In the genomic region with DNA sequence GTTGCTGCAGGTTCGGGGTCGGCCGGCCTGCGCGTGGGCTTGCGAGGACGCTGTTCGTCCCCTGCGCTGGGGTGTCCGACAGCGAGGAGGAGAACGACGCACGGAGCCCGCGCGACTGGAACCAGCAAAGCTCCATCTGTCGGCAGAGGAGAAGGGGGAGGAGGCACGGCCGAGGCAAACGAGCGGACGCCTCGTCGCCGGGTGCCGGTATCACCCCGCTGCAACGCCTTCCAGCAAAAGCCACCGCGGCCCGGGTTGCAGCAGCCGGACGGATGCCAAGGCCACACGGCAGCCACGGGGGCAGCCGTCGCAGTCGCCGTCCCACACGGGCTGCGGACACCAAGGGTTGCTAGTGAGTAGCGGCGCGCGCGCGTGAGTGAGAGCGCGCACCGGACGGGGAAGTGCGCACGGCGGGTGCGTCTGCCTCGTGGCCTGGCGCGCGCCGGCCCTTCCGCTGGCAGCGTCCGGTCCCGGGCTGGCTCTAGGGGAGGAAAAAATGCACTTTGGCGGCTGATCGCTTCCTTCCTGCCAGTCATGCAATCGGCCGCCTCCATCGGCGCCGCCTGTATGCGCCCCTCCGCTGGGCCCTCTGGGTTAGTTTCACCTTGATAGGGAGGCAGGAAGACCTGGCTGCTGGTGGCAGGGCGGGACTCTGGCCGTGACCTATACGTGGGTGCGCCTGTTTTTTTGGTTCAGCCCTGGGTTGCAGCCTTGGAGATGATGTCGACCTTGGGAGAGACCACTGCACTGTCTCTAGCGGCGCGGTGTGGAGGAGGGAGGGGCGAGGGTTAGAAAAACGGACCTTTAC, we compare ENCODE assay signal across 8 cellular contexts. TPM values are rescaled to one million over a fixed set of nuclear protein-coding genes. Genes with fewer than 3 reads are reported as not detected.
A peak's percentile ranks its signal among the peaks of the same experiment; 100 is the strongest.
DNase-seq lines count a peak whose midpoint lies in the region; ATAC-seq and TF ChIP-seq lines count a peak whose summit lies in the region.

No MANE protein-coding gene starts in this region.

- no peaks in the 10 kb centered on the region for H3K27me3 Mint-ChIP-seq in activated T-helper 2 cell treated with anti-CD3 and anti-CD28 coated beads, Interferon-gamma antibody, Interleukin-2, Interleukin-4, amounts not matched to agents 10 μg/mL and 5 μg/mL and 100 μg/mL, durations not matched to agents 14 hours and 24 hours and 36 hours (ENCODE audit: low read depth)
- peaks cover 0 to 3% of the 10 kb centered on the region in 2 donors for H3K27me3 Mint-ChIP-seq in natural killer cell treated with Interleukin-12 subunit alpha and Interleukin-12 subunit beta and Interleukin-15 and Interleukin-18, amount 100 ng/mL, for 72 hours

- H3K9me3 ChIP-seq in Panc1 (ENCODE audit: control insufficient read depth, insufficient read depth, low read depth, low read length): peaks cover 4% of the 10 kb centered on the region; the same call in 1 of the 2 replicates

- DNase-seq in DMS 273 (lab: John Stamatoyannopoulos, UW; ENCODE audit: unreplicated experiment) (peak; percentile 93), HL-60 (ENCODE audit: low read depth in 1 of 2, low spot score in 1 of 2) (peak; percentile 68 to 82), Panc1 (ENCODE audit: low read depth, low spot score) (peak; percentile 58), fibroblast of peridontal ligament (ENCODE audit: extremely low read depth) (peak; percentile 70)
- DNase-seq in activated T-helper 2 cell treated with anti-CD3 and anti-CD28 coated beads, Interferon-gamma antibody, Interleukin-2, Interleukin-4, amounts not matched to agents 10 μg/mL and 5 μg/mL and 100 μg/mL, durations not matched to agents 14 hours and 24 hours and 36 hours (ENCODE audit: low spot score): peak; percentile 79
- DNase-seq in natural killer cell treated with Interleukin-12 subunit alpha and Interleukin-12 subunit beta and Interleukin-15 and Interleukin-18, amount 100 ng/mL, for 72 hours (ENCODE audit: low spot score): peak; percentile 88
- peak; percentile 75 for DNase-seq in stimulated activated naive CD4-positive, alpha-beta T cell treated with Interleukin-2 at 50 U/mL for 16 hours (lab: John Stamatoyannopoulos, UW)

- H3K4me3 Mint-ChIP-seq in activated T-helper 2 cell treated with anti-CD3 and anti-CD28 coated beads, Interferon-gamma antibody, Interleukin-2, Interleukin-4, amounts not matched to agents 10 μg/mL and 5 μg/mL and 100 μg/mL, durations not matched to agents 14 hours and 24 hours and 36 hours (ENCODE audit: low read depth): peak overlapping the region; percentile 97
- peak overlapping the region; percentile 92 for H3K4me3 Mint-ChIP-seq in natural killer cell treated with Interleukin-12 subunit alpha and Interleukin-12 subunit beta and Interleukin-15 and Interleukin-18, amount 100 ng/mL, for 72 hours

- CTCF ChIA-PET in Panc1 (lab: Charles Lee): interaction anchor here (0.7 kb wide), 2 partner anchors 20 to 52 kb away, joined by 3 read pairs; no protein-coding TSS in a partner anchor

- in situ Hi-C loops in Panc1 (cut with HindIII; ENCODE audit: low pct_unique_long_range_greater_than_20kb, low sequenced_read_pairs): no loop called here

- H3K27ac Mint-ChIP-seq in activated T-helper 2 cell treated with anti-CD3 and anti-CD28 coated beads, Interferon-gamma antibody, Interleukin-2, Interleukin-4, amounts not matched to agents 10 μg/mL and 5 μg/mL and 100 μg/mL, durations not matched to agents 14 hours and 24 hours and 36 hours: peak overlapping the region; percentile 98
- peak overlapping the region; percentile 90 to 97 for H3K27ac Mint-ChIP-seq in natural killer cell treated with Interleukin-12 subunit alpha and Interleukin-12 subunit beta and Interleukin-15 and Interleukin-18, amount 100 ng/mL, for 72 hours

- H3K4me1 ChIP-seq in Panc1 (ENCODE audit: control insufficient read depth, insufficient read depth, low read length): peaks cover 45% of the 10 kb centered on the region

- intact Hi-C loops in Panc1 (cut with micrococcal nuclease; ENCODE audit: unreplicated experiment): no loop called here
- intact Hi-C loops in activated T-helper 2 cell treated with anti-CD3 and anti-CD28 coated beads, Interferon-gamma antibody, Interleukin-2, Interleukin-4, amounts not matched to agents 10 μg/mL and 5 μg/mL and 100 μg/mL, durations not matched to agents 14 hours and 24 hours and 36 hours (cut with micrococcal nuclease): loop anchor here (1.0 to 5.0 kb wide), 7 partner anchors 17 to 1018 kb away; a partner anchor contains a TSS

- peaks cover 44% of the 10 kb centered on the region for H3K36me3 Mint-ChIP-seq in activated T-helper 2 cell treated with anti-CD3 and anti-CD28 coated beads, Interferon-gamma antibody, Interleukin-2, Interleukin-4, amounts not matched to agents 10 μg/mL and 5 μg/mL and 100 μg/mL, durations not matched to agents 14 hours and 24 hours and 36 hours (ENCODE audit: low read depth)
- H3K36me3 Mint-ChIP-seq in natural killer cell treated with Interleukin-12 subunit alpha and Interleukin-12 subunit beta and Interleukin-15 and Interleukin-18, amount 100 ng/mL, for 72 hours: no peaks in the 10 kb centered on the region

- POLR2A ChIA-PET in Panc1 (lab: Charles Lee): interaction anchor here (0.5 to 0.8 kb wide), 2 partner anchors 12 to 369 kb away, joined by 3 to 5 read pairs; no protein-coding TSS in a partner anchor

- H3K27me3 ChIP-seq in HL-60 (ENCODE audit: insufficient read depth, poor library complexity, severe bottlenecking): no peaks in the 10 kb centered on the region
- H3K27me3 ChIP-seq in Panc1 (ENCODE audit: control insufficient read depth, insufficient read depth, low read length): no peaks in the 10 kb centered on the region

- H3K4me3 ChIP-seq in HL-60 (replicated peaks; ENCODE audit: insufficient read depth, low read length) (peak overlapping the region; percentile 82), Panc1 (ENCODE audit: low read depth in 2 of 2, low read length in 2 of 2) (peak overlapping the region; percentile 67 to 72)

- no peaks in the 10 kb centered on the region for H3K36me3 ChIP-seq in Panc1 (ENCODE audit: control insufficient read depth, insufficient read depth, low read length)

- BruUV-seq in Panc1 (replicated peaks; lab: Mats Ljungman, UMichigan): no TSS peak

- peak overlapping the region; percentile 98 for H3K27ac ChIP-seq in HL-60 (replicated peaks)
- peak overlapping the region; percentile 100 for H3K27ac ChIP-seq in Panc1 (ENCODE audit: low read length)

- peaks cover 59% of the 10 kb centered on the region for H3K4me1 Mint-ChIP-seq in activated T-helper 2 cell treated with anti-CD3 and anti-CD28 coated beads, Interferon-gamma antibody, Interleukin-2, Interleukin-4, amounts not matched to agents 10 μg/mL and 5 μg/mL and 100 μg/mL, durations not matched to agents 14 hours and 24 hours and 36 hours (ENCODE audit: low read depth)
- H3K4me1 Mint-ChIP-seq in natural killer cell treated with Interleukin-12 subunit alpha and Interleukin-12 subunit beta and Interleukin-15 and Interleukin-18, amount 100 ng/mL, for 72 hours (ENCODE audit: low read depth in 2 of 2): peaks cover 40 to 62% of the 10 kb centered on the region in 2 donors

- TF ChIP-seq CTCF in HL-60 (IDR thresholded peaks at IDR 0.05; ENCODE audit: insufficient read depth, low read length): no peak
- peak; percentile 62 for TF ChIP-seq CTCF in Panc1 (IDR thresholded peaks at IDR 0.05)

- peaks cover 13% of the 10 kb centered on the region for H3K9me3 Mint-ChIP-seq in activated T-helper 2 cell treated with anti-CD3 and anti-CD28 coated beads, Interferon-gamma antibody, Interleukin-2, Interleukin-4, amounts not matched to agents 10 μg/mL and 5 μg/mL and 100 μg/mL, durations not matched to agents 14 hours and 24 hours and 36 hours
- H3K9me3 Mint-ChIP-seq in natural killer cell treated with Interleukin-12 subunit alpha and Interleukin-12 subunit beta and Interleukin-15 and Interleukin-18, amount 100 ng/mL, for 72 hours: no peaks in the 10 kb centered on the region

- ATAC-seq in GM19467 (IDR thresholded peaks at IDR 0.05; ENCODE audit: unreplicated experiment) (peak; percentile 70), Panc1 (peak; percentile 91)
- ATAC-seq in natural killer cell treated with Interleukin-12 subunit alpha and Interleukin-12 subunit beta and Interleukin-15 and Interleukin-18, amount 100 ng/mL, for 72 hours: peak; percentile 91 to 94

RNA-seq across cellular contexts. Expression of a gene that starts 0.4 kb away (rescaled TPM):
- 25.2 TPM for total RNA-seq in Panc1 (2021; ENCODE audit: unreplicated experiment)
- 18.3 TPM for polyA plus RNA-seq in Panc1 (2012; ENCODE audit: insufficient read length)
- 44.2 and 47.2 TPM in 2 replicates for total RNA-seq in activated T-helper 2 cell treated with anti-CD3 and anti-CD28 coated beads, Interferon-gamma antibody, Interleukin-2, Interleukin-4, amounts not matched to agents 10 μg/mL and 5 μg/mL and 100 μg/mL, durations not matched to agents 14 hours and 24 hours and 36 hours
- 10 to 100 TPM; 21.0 to 37.6 TPM for total RNA-seq in natural killer cell treated with Interleukin-12 subunit alpha and Interleukin-12 subunit beta and Interleukin-15 and Interleukin-18, amount 100 ng/mL, for 72 hours

RNA-seq across cellular contexts. Expression of a gene that starts 28.8 kb away (rescaled TPM):
- 0.15 TPM for total RNA-seq in Panc1 (2021; ENCODE audit: unreplicated experiment)
- polyA plus RNA-seq in Panc1 (2012; ENCODE audit: insufficient read length): not detected
- not detected in 2 replicates for total RNA-seq in activated T-helper 2 cell treated with anti-CD3 and anti-CD28 coated beads, Interferon-gamma antibody, Interleukin-2, Interleukin-4, amounts not matched to agents 10 μg/mL and 5 μg/mL and 100 μg/mL, durations not matched to agents 14 hours and 24 hours and 36 hours
- under 1 TPM; 0.29 to 0.73 TPM for total RNA-seq in natural killer cell treated with Interleukin-12 subunit alpha and Interleukin-12 subunit beta and Interleukin-15 and Interleukin-18, amount 100 ng/mL, for 72 hours

Comparison
In these comparisons a context has a peak if more than half of its experiments do, and no peak if none do; other contexts are left out.
1. Peak in every context shown above with its lines: DNase-seq, ATAC-seq, H3K4me3 ChIP-seq and H3K27ac ChIP-seq.